15 cellular contexts compared by ENCODE assay signal in the genomic region with DNA sequence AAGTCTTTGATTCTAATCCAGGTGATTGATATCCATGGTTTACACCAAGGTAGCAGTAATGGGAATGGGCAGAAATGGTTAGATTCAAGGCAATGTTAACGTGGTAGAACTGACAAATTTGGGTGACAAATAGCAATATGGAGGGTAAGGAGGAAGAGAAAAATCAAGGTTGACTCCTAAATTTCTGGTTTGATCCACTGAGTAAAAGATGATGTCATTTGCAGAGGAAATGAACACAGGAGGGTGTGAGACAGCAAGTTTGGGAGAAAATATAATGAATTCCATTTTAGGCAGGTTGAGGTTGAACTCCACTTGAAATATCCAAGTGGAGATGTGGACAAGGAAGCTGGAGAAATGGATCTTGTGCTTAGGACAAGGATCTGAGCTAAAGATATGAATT.
"Had no signal": no experiment of that assay in that cellular context is flagged by ENCODE, and none has a peak within 500 bp of the region (broad histone marks: within the 10 kb centered on the region; RNA-seq: fewer than 3 reads in every experiment).

No MANE protein-coding gene starts in this region.

- H3K36me3 ChIP-seq: ascending aorta, esophagus muscularis mucosa, right atrium auricular region, upper lobe of right lung had no signal

- H3K4me1 ChIP-seq: ascending aorta, right atrium auricular region, upper lobe of right lung had no signal

- H3K27me3 ChIP-seq: ascending aorta, right atrium auricular region had no signal

- H3K4me3 ChIP-seq: ascending aorta, esophagus muscularis mucosa, right atrium auricular region, upper lobe of right lung had no signal

- H3K27ac ChIP-seq: ascending aorta had no signal

- H3K9me3 ChIP-seq: ascending aorta, esophagus muscularis mucosa, right atrium auricular region, upper lobe of right lung had no signal

- FAIRE-seq: colon, endometrium, kidney had no signal

- ATAC-seq: activated CD4-positive, CD25-positive, alpha-beta regulatory T cell treated with anti-CD3 and anti-CD28 coated beads, Interleukin-2, amount 50 U/mL, for 24 hours; natural killer cell treated with Interleukin-12 subunit alpha and Interleukin-12 subunit beta and Interleukin-15 and Interleukin-18, amount 100 ng/mL, for 72 hours; stimulated activated naive CD8-positive, alpha-beta T cell treated with anti-CD3 and anti-CD28 coated beads, Interleukin-15, Interleukin-2, amounts not matched to agents 100 U/mL and 50 U/mL, for 24 hours; upper lobe of right lung had no signal

- DNase-seq: activated CD4-positive, alpha-beta T cell treated with anti-CD3 and anti-CD28 coated beads, Interleukin-2, amount 50 U/mL, for 1 hour; activated naive CD4-positive, alpha-beta T cell treated with Interleukin-2 at 50 U/mL for 16 hours; activated T-cell treated with anti-CD3 and anti-CD28 coated beads for 4 hours; hippocampal formation; kidney; mesendoderm; stimulated activated naive CD8-positive, alpha-beta T cell treated with anti-CD3 and anti-CD28 coated beads, Interleukin-15, Interleukin-2, amounts not matched to agents 100 U/mL and 50 U/mL, for 24 hours; upper lobe of right lung had no signal
